ENCODE assay signal across 8 cellular contexts in the genomic region with DNA sequence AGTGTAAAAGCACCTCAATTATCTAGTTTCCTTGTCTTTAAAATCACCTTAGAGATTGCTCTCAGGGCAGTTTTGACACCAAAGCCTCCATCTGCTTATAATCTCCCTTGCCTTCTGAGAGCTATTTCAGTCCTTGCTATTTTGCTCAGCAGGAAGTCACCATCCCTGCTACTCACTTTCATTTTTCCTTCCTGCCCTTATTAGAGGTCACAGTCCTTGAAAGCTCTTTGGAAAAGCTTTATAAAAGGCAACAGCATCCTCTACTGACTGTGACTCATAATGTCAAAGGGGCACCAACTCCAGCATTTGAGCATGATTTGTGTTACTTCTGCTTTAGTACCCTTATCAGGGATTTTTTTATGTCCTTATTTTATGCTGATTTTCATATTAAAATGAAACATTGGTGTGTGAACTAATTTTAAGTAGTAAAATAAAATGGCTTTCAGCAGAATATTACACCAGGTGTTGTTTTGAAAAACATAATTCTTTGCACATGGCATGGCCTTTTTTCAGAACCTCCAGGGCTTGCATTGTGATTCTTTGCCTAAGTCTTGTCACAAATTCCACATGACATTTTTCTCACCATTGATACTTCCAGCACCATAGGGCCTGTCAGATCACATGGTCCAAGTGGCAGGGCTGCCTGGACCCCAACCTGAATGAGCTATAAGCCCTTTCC.
DNase-seq lines count a peak whose midpoint lies in the region; ATAC-seq, FAIRE-seq and TF ChIP-seq lines count a peak whose summit lies in the region.

No MANE protein-coding gene starts in this region.

- DNase-seq in GM10266 (ENCODE audit: extremely low spot score) (peak; percentile 15), H54 (ENCODE audit: insufficient read length, low spot score) (peak; percentile 10), SKM-1 treated with dmso at 0.1 percent for 144 hours (lab: John Stamatoyannopoulos, UW; ENCODE audit: unreplicated experiment) (peak; percentile 16), left cardiac atrium (no peak), activated T-cell treated with anti-CD3 and anti-CD28 coated beads for 4 hours (no peak), superior temporal gyrus (ENCODE audit: extremely low spot score) (no peak)
- no peak for DNase-seq in stimulated activated naive B cell treated with anti-CD40 and anti-IgM and Interleukin-4, amounts not matched to agents 10 μg/mL and 1 μg/mL and 100 μg/mL, for 72 hours

- no peaks in the 10 kb centered on the region for H3K27me3 ChIP-seq in KMS-11 (ENCODE audit: insufficient read depth, low read depth)

- H3K36me3 Mint-ChIP-seq in stimulated activated naive B cell treated with anti-CD40 and anti-IgM and Interleukin-4, amounts not matched to agents 10 μg/mL and 1 μg/mL and 100 μg/mL, for 72 hours = no peaks in the 10 kb centered on the region

- H3K4me3 Mint-ChIP-seq in stimulated activated naive B cell treated with anti-CD40 and anti-IgM and Interleukin-4, amounts not matched to agents 10 μg/mL and 1 μg/mL and 100 μg/mL, for 72 hours = no peak overlapping the region

- peaks cover 2 to 4% of the 10 kb centered on the region in 2 donors for H3K9me3 Mint-ChIP-seq in stimulated activated naive B cell treated with anti-CD40 and anti-IgM and Interleukin-4, amounts not matched to agents 10 μg/mL and 1 μg/mL and 100 μg/mL, for 72 hours

- no peaks in the 10 kb centered on the region for H3K27me3 Mint-ChIP-seq in stimulated activated naive B cell treated with anti-CD40 and anti-IgM and Interleukin-4, amounts not matched to agents 10 μg/mL and 1 μg/mL and 100 μg/mL, for 72 hours

- intact Hi-C loops in left cardiac atrium (cut with DNase I) = loop anchor here in 1 of 2 donors (5.0 kb wide), 2 partner anchors 752 to 857 kb away; a partner anchor contains a TSS

- H3K9ac ChIP-seq in KMS-11 = no peak overlapping the region

- no peaks in the 10 kb centered on the region for H4K20me1 ChIP-seq in KMS-11 (ENCODE audit: insufficient read depth)

- FAIRE-seq in H54 (lab: Jason Lieb, UNC) = peak; percentile 82

- peaks cover 11% of the 10 kb centered on the region for H3K4me1 ChIP-seq in KMS-11 (ENCODE audit: low read depth, poor library complexity, severe bottlenecking)

- H3K79me2 ChIP-seq in KMS-11 (ENCODE audit: insufficient read depth, low read depth) = no peaks in the 10 kb centered on the region

- TF ChIP-seq CTCF in GM10266 (IDR thresholded peaks at IDR 0.05; ENCODE audit: control insufficient read depth, insufficient read depth, low read depth, missing control alignments) (peak; percentile 62), KMS-11 (conservative IDR thresholded peaks at IDR 0.05; ENCODE audit: low read depth, low read length) (peak; percentile 50)

- no peak overlapping the region for H2AFZ ChIP-seq in KMS-11 (ENCODE audit: low read depth)

- H3K4me3 ChIP-seq in KMS-11 (IDR thresholded peaks at IDR 0.05; ENCODE audit: insufficient read depth, low read depth, low read length) = no peak overlapping the region

- peak; percentile 95 to 97 for ATAC-seq in left cardiac atrium
- ATAC-seq in stimulated activated naive B cell treated with anti-CD40 and anti-IgM and Interleukin-4, amounts not matched to agents 10 μg/mL and 1 μg/mL and 100 μg/mL, for 72 hours (replicated peaks) = peak; percentile 67 to 81

- no peak overlapping the region for H3K27ac Mint-ChIP-seq in stimulated activated naive B cell treated with anti-CD40 and anti-IgM and Interleukin-4, amounts not matched to agents 10 μg/mL and 1 μg/mL and 100 μg/mL, for 72 hours

- H3K4me1 Mint-ChIP-seq in stimulated activated naive B cell treated with anti-CD40 and anti-IgM and Interleukin-4, amounts not matched to agents 10 μg/mL and 1 μg/mL and 100 μg/mL, for 72 hours = peaks cover 5 to 12% of the 10 kb centered on the region in 2 donors

- no peaks in the 10 kb centered on the region for H3K36me3 ChIP-seq in KMS-11 (ENCODE audit: insufficient read depth)

- 0 out of 2 replicates have a peak overlapping the region, but pooled peaks have one; percentile 27 for H3K4me2 ChIP-seq in KMS-11

- no peak overlapping the region for H3K27ac ChIP-seq in KMS-11

- no peak for TF ChIP-seq POLR2A in H54 (IDR thresholded peaks at IDR 0.05; ENCODE audit: low read depth, low read length)

Comparison
In these comparisons a context has a peak if more than half of its experiments do, and no peak if none do; other contexts are left out.
1. DNase-seq: peak in GM10266 (single experiment), H54 (single experiment) and SKM-1 treated with dmso at 0.1 percent for 144 hours (single experiment); none in left cardiac atrium (single experiment), stimulated activated naive B cell treated with anti-CD40 and anti-IgM and Interleukin-4, amounts not matched to agents 10 μg/mL and 1 μg/mL and 100 μg/mL, for 72 hours (single experiment), activated T-cell treated with anti-CD3 and anti-CD28 coated beads for 4 hours (single experiment) and superior temporal gyrus (single experiment).